ENCODE assay signal across 27 cellular contexts in genomic region chr3:76776927-76777326, GRCh38.
"Had no signal": no experiment of that assay in that cellular context is flagged by ENCODE, and none has a peak within 500 bp of the region (broad histone marks: within the 10 kb centered on the region; RNA-seq: fewer than 3 reads in every experiment).

No MANE protein-coding gene starts in this region.

- H3K4me3 Mint-ChIP-seq: dendritic cell treated with granulocyte-macrophage colony-stimulating factor and Interleukin-4, amounts not matched to agents 40 ng/mL and 50 ng/mL, for 4 days; effector memory CD8-positive, alpha-beta T cell; endodermal cell; mesothelial cell of epicardium; naive B cell had no signal

- H3K27me3 Mint-ChIP-seq: dendritic cell treated with granulocyte-macrophage colony-stimulating factor and Interleukin-4, amounts not matched to agents 40 ng/mL and 50 ng/mL, for 4 days; effector memory CD8-positive, alpha-beta T cell; naive B cell had no signal

- FAIRE-seq: endometrium, islet of Langerhans, keratinocyte had no signal

- DNase-seq: colonic mucosa; cortex of kidney; effector CD8-positive, alpha-beta T cell; effector memory CD8-positive, alpha-beta T cell; endodermal cell; erythroblast; esophagus squamous epithelium; foreskin fibroblast; foreskin melanocyte; gastrocnemius medialis; glutamatergic neuron; head of caudate nucleus; heart right ventricle; hippocampal formation; left cardiac atrium; left lung; left ventricle myocardium superior; lower lobe of right lung; mesenchymal stem cell; mucosa of descending colon; naive B cell had no signal

- H3K36me3 Mint-ChIP-seq: naive B cell had no signal

- H3K9me3 Mint-ChIP-seq: dendritic cell treated with granulocyte-macrophage colony-stimulating factor and Interleukin-4, amounts not matched to agents 40 ng/mL and 50 ng/mL, for 4 days had no signal

- H3K4me1 Mint-ChIP-seq: endodermal cell, naive B cell had no signal

- ATAC-seq: effector memory CD8-positive, alpha-beta T cell; esophagus mucosa; gastrocnemius medialis; heart right ventricle; left cardiac atrium; left lung; left ventricle myocardium superior; lower lobe of right lung; mucosa of descending colon had no signal

- H3K27ac Mint-ChIP-seq: dendritic cell treated with granulocyte-macrophage colony-stimulating factor and Interleukin-4, amounts not matched to agents 40 ng/mL and 50 ng/mL, for 4 days; effector memory CD8-positive, alpha-beta T cell; endodermal cell; mesothelial cell of epicardium; naive B cell had no signal
